ENCODE assay signal across 23 cellular contexts in genomic region chr7:79096361-79096805, GRCh38.
A peak's percentile ranks its signal among the peaks of the same experiment; 100 is the strongest.
DNase-seq lines count a peak whose midpoint lies in the region; ATAC-seq and TF ChIP-seq lines count a peak whose summit lies in the region.
"Had no signal": no experiment of that assay in that cellular context is flagged by ENCODE, and none has a peak within 500 bp of the region (broad histone marks: within the 10 kb centered on the region; RNA-seq: fewer than 3 reads in every experiment).

No MANE protein-coding gene starts in this region.

- H3K27ac ChIP-seq in GM23338 (ENCODE audit: low read depth) (no peak overlapping the region), ascending aorta (no peak overlapping the region)
- H3K27ac ChIP-seq: coronary artery, hepatocyte, Peyer's patch, WERI-Rb-1 had no signal

- intact Hi-C loops in ascending aorta (cut with DNase I): no loop called here

- no peaks in the 10 kb centered on the region for H3F3A ChIP-seq in GM23338 (replicated peaks; ENCODE audit: low read depth)

- H3K27ac Mint-ChIP-seq in GM23338: no peak overlapping the region
- H3K27ac Mint-ChIP-seq: activated naive CD8-positive, alpha-beta T cell treated with anti-CD3 and anti-CD28 coated beads for 36 hours; activated T-helper 2 cell treated with anti-CD3 and anti-CD28 coated beads, Interferon-gamma antibody, Interleukin-2, Interleukin-4, amounts not matched to agents 10 μg/mL and 5 μg/mL and 100 μg/mL, durations not matched to agents 14 hours and 24 hours and 36 hours; CD4-positive, alpha-beta T cell had no signal

- no peaks in the 10 kb centered on the region for H3K36me3 Mint-ChIP-seq in GM23338 (ENCODE audit: low read depth)
- H3K36me3 Mint-ChIP-seq: activated naive CD8-positive, alpha-beta T cell treated with anti-CD3 and anti-CD28 coated beads for 36 hours had no signal

- no peaks in the 10 kb centered on the region for H3K4me1 Mint-ChIP-seq in GM23338
- H3K4me1 Mint-ChIP-seq: activated naive CD8-positive, alpha-beta T cell treated with anti-CD3 and anti-CD28 coated beads for 36 hours; neural crest cell had no signal

- H3K27me3 ChIP-seq in adipocyte (replicated peaks; ENCODE audit: control insufficient read depth, insufficient read depth, low read length) (no peaks in the 10 kb centered on the region), GM23338 (ENCODE audit: insufficient read depth) (no peaks in the 10 kb centered on the region), ascending aorta (no peaks in the 10 kb centered on the region)
- H3K27me3 ChIP-seq: hepatocyte, Peyer's patch had no signal

- H3K9ac ChIP-seq in adipocyte (ENCODE audit: low read length): no peak overlapping the region

- H4K20me1 ChIP-seq in GM23338 (replicated peaks; ENCODE audit: insufficient read depth): no peaks in the 10 kb centered on the region

- H3K4me3 ChIP-seq in adipocyte (ENCODE audit: low read length) (no peak overlapping the region), GM23338 (no peak overlapping the region), ascending aorta (no peak overlapping the region)
- H3K4me3 ChIP-seq: coronary artery, GM12878, hepatocyte, Peyer's patch had no signal

- no peak overlapping the region for H3K4me2 ChIP-seq in GM23338
- H3K4me2 ChIP-seq: hepatocyte had no signal

- H3K36me3 ChIP-seq in adipocyte (ENCODE audit: control insufficient read depth, insufficient read depth, low read length, severe bottlenecking) (no peaks in the 10 kb centered on the region), GM23338 (ENCODE audit: insufficient read depth) (no peaks in the 10 kb centered on the region), ascending aorta (no peaks in the 10 kb centered on the region)
- H3K36me3 ChIP-seq: Peyer's patch, WERI-Rb-1 had no signal

- H3K4me1 ChIP-seq in adipocyte (ENCODE audit: control insufficient read depth, insufficient read depth, low read length) (peaks cover 5% of the 10 kb centered on the region), GM23338 (ENCODE audit: insufficient read depth) (no peaks in the 10 kb centered on the region), ascending aorta (no peaks in the 10 kb centered on the region)
- H3K4me1 ChIP-seq: Peyer's patch had no signal

- ATAC-seq in GM23338: no peak
- ATAC-seq: GM12878 had no signal

- peak; percentile 12 for DNase-seq in AG20443 (ENCODE audit: low spot score)
- DNase-seq in HS-5 (ENCODE audit: low read depth): peak; percentile 8
- DNase-seq in adipocyte (ENCODE audit: low read depth): peak; percentile 10
- DNase-seq in iris pigment epithelial cell (ENCODE audit: low read depth): peak; percentile 58
- no peak for DNase-seq in NCI-H1417 treated with DMSO at 0.1 percent for 48 hours (lab: John Stamatoyannopoulos, UW)
- no peak for DNase-seq in GM23338 (ENCODE audit: low spot score)
- no peak for DNase-seq in CD1c-positive myeloid dendritic cell (ENCODE audit: extremely low spot score)
- no peak for DNase-seq in ascending aorta (ENCODE audit: low spot score in 2 of 2)
- DNase-seq: activated CD8-positive, alpha-beta memory T cell treated with anti-CD3 and anti-CD28 coated beads, Interleukin-2, amount 50 U/mL, for 4 hours; activated naive CD8-positive, alpha-beta T cell treated with anti-CD3 and anti-CD28 coated beads for 36 hours; CD4-positive, alpha-beta T cell; GF-D8; NK-92 treated with Interleukin-12 subunit alpha and Interleukin-12 subunit beta, amount 100 ng/mL, for 24 hours; Peyer's patch; posterior cingulate gyrus; substantia nigra; T-helper 2 cell; WERI-Rb-1 had no signal

- no peak overlapping the region for H2AFZ ChIP-seq in GM23338
- H2AFZ ChIP-seq: hepatocyte had no signal

- H3K4me3 Mint-ChIP-seq in GM23338: no peak overlapping the region
- H3K4me3 Mint-ChIP-seq: activated naive CD8-positive, alpha-beta T cell treated with anti-CD3 and anti-CD28 coated beads for 36 hours; CD4-positive, alpha-beta T cell; neural crest cell had no signal

- H3K9me2 ChIP-seq in GM23338 (ENCODE audit: insufficient read depth): no peaks in the 10 kb centered on the region

- no peaks in the 10 kb centered on the region for H3K27me3 Mint-ChIP-seq in GM23338 (ENCODE audit: insufficient read depth, low read depth, poor library complexity)
- H3K27me3 Mint-ChIP-seq: activated naive CD8-positive, alpha-beta T cell treated with anti-CD3 and anti-CD28 coated beads for 36 hours; CD4-positive, alpha-beta T cell had no signal

- no peaks in the 10 kb centered on the region for H3K79me2 ChIP-seq in GM23338 (replicated peaks; ENCODE audit: insufficient read depth)
- H3K79me2 ChIP-seq: hepatocyte had no signal

- H3K9me3 ChIP-seq in adipocyte (ENCODE audit: control insufficient read depth, low read length) (no peaks in the 10 kb centered on the region), ascending aorta (peaks cover 0 to under 1% of the 10 kb centered on the region in 2 donors)
- H3K9me3 ChIP-seq: Peyer's patch had no signal

- TF ChIP-seq CTCF in GM23338 (conservative IDR thresholded peaks at IDR 0.05; ENCODE audit: low read depth in 2 of 2) (no peak), ascending aorta (IDR thresholded peaks at IDR 0.05) (no peak)

- 0 out of 3 replicates have a peak, but pooled peaks cover 5% of the 10 kb centered on the region for H3K9me3 Mint-ChIP-seq in GM23338

TF ChIP-seq in GM23338, 12 proteins besides CTCF, POLR2A, EP300 and RAD21:
- no peak for TF ChIP-seq ZNF462 (CRISPR knock-in tag; IDR thresholded peaks at IDR 0.05)
- no peak for TF ChIP-seq JUNB (IDR thresholded peaks at IDR 0.05; ENCODE audit: unreplicated experiment)
- no peak for TF ChIP-seq ZNF114 (CRISPR knock-in tag; IDR thresholded peaks at IDR 0.05)
- TF ChIP-seq ETS1 (IDR thresholded peaks at IDR 0.05): no peak
- TF ChIP-seq POLR2AphosphoS5 (IDR thresholded peaks at IDR 0.05; ENCODE audit: low read depth): no peak

Comparison
In these comparisons a context has a peak if more than half of its experiments do, and no peak if none do; other contexts are left out.
1. DNase-seq: peak in AG20443 (single experiment), HS-5 (single experiment), adipocyte (single experiment) and iris pigment epithelial cell (single experiment); none in NCI-H1417 treated with DMSO at 0.1 percent for 48 hours (single experiment), GM23338 (single experiment), CD1c-positive myeloid dendritic cell (single experiment) and ascending aorta (0 of 2).